In genomic region chr2:232633413-232634318, GRCh38 we compare ENCODE assay signal across 8 cellular contexts. TPM values are rescaled to one million over a fixed set of nuclear protein-coding genes. Genes with fewer than 3 reads are reported as not detected.
DNase-seq lines count a peak whose midpoint lies in the region; ATAC-seq and TF ChIP-seq lines count a peak whose summit lies in the region.

TSS of gene EFHD1 (plus strand) at chr2:232633604. CDS start at chr2:232633705, 101 bp downstream.

- ATAC-seq in naive thymus-derived CD8-positive, alpha-beta T cell: peak; percentile 72 to 91

- peak within 1 kb of the TSS; percentile 61 for H3K4me3 ChIP-seq in fibroblast of villous mesenchyme (ENCODE audit: low read depth, low read length)

- peaks cover 15 to 60% (median 36%) of the 10 kb centered on the region in 5 donors for H3K27me3 Mint-ChIP-seq in naive thymus-derived CD8-positive, alpha-beta T cell

- POLR2A ChIA-PET in naive thymus-derived CD8-positive, alpha-beta T cell (lab: Charles Lee): interaction anchor here (0.8 kb wide), 1 partner anchor 38 kb away, joined by 3 read pairs; no protein-coding TSS in a partner anchor

- H3K4me3 Mint-ChIP-seq in naive thymus-derived CD8-positive, alpha-beta T cell: peak within 1 kb of the TSS; percentile 42 to 78 (median 64)

- H3K36me3 Mint-ChIP-seq in naive thymus-derived CD8-positive, alpha-beta T cell: peaks cover 0 to 6% (median 2%) of the 10 kb centered on the region in 3 donors

- peaks cover 5 to 13% (median 8%) of the 10 kb centered on the region in 4 donors for H3K4me1 Mint-ChIP-seq in naive thymus-derived CD8-positive, alpha-beta T cell

- peaks cover 0 to 2% (median 0%) of the 10 kb centered on the region in 9 donors for H3K9me3 Mint-ChIP-seq in naive thymus-derived CD8-positive, alpha-beta T cell

- H3K27ac Mint-ChIP-seq in naive thymus-derived CD8-positive, alpha-beta T cell: peak within 1 kb of the TSS in 2 of 10 donors; percentile 36 to 67

- peak; percentile 36 for DNase-seq in NCI-H1092 treated with DMSO at 0.1 percent for 48 hours (lab: John Stamatoyannopoulos, UW)
- DNase-seq in NCI-H1092 (lab: John Stamatoyannopoulos, UW): no peak
- DNase-seq in NOMO-1 treated with DMSO at 0.1 percent for 48 hours (lab: John Stamatoyannopoulos, UW; ENCODE audit: unreplicated experiment): peak; percentile 60
- DNase-seq in activated effector memory CD4-positive, alpha-beta T cell treated with anti-CD3 and anti-CD28 coated beads, Interleukin-2, amount 50 U/mL, for 16 hours: peak; percentile 81
- peak; percentile 78 for DNase-seq in fibroblast of villous mesenchyme (ENCODE audit: low read depth)
- peak; percentile 15 to 73 (median 38) for DNase-seq in naive thymus-derived CD8-positive, alpha-beta T cell
- peak; percentile 31 for DNase-seq in stimulated activated naive CD4-positive, alpha-beta T cell treated with Interleukin-2 at 50 U/mL for 16 hours (lab: John Stamatoyannopoulos, UW)
- no peak for DNase-seq in GF-D8 (lab: John Stamatoyannopoulos, UW)

- no peak for TF ChIP-seq CTCF in fibroblast of villous mesenchyme (IDR thresholded peaks at IDR 0.05; ENCODE audit: insufficient read depth, low read depth, low read length)

RNA-seq across cellular contexts. Expression of gene EFHD1, which starts in this region (rescaled TPM):
- 1.7 and 2.3 TPM in 2 replicates for total RNA-seq in fibroblast of villous mesenchyme
- total RNA-seq in naive thymus-derived CD8-positive, alpha-beta T cell: 1 to 10 TPM; 4.3 to 5.1 TPM
- 1 to 10 TPM; 2.5 to 6.9 (median 2.9) TPM for polyA plus RNA-seq in naive thymus-derived CD8-positive, alpha-beta T cell

Comparison
In these comparisons a context has a peak if more than half of its experiments do, and no peak if none do; other contexts are left out.
1. DNase-seq: peak in NCI-H1092 treated with DMSO at 0.1 percent for 48 hours (single experiment), NOMO-1 treated with DMSO at 0.1 percent for 48 hours (single experiment), activated effector memory CD4-positive, alpha-beta T cell treated with anti-CD3 and anti-CD28 coated beads, Interleukin-2, amount 50 U/mL, for 16 hours (single experiment), fibroblast of villous mesenchyme (single experiment), naive thymus-derived CD8-positive, alpha-beta T cell (10 of 10) and stimulated activated naive CD4-positive, alpha-beta T cell treated with Interleukin-2 at 50 U/mL for 16 hours (single experiment); none in NCI-H1092 (single experiment) and GF-D8 (single experiment).